ENCODE assay signal across 24 cellular contexts in genomic region chr16:4825196-4825595, GRCh38. TPM values are rescaled to one million over a fixed set of nuclear protein-coding genes. Genes with fewer than 3 reads are reported as not detected.
"Had no signal": no experiment of that assay in that cellular context is flagged by ENCODE, and none has a peak within 500 bp of the region (broad histone marks: within the 10 kb centered on the region; RNA-seq: fewer than 3 reads in every experiment).

No MANE protein-coding gene starts in this region.

- H3K9me3 ChIP-seq: thoracic aorta had no signal

- ATAC-seq: activated CD4-positive, CD25-positive, alpha-beta regulatory T cell treated with anti-CD3 and anti-CD28 coated beads, Interleukin-2, amount 50 U/mL, for 24 hours; activated CD8-positive, alpha-beta memory T cell treated with anti-CD3 and anti-CD28 coated beads, Interleukin-2, amount 10 ng/mL, durations not matched to agents 7 days and 5 days; activated CD8-positive, alpha-beta T cell treated with anti-CD3 and anti-CD28 coated beads for 36 hours had no signal

- H3K4me3 ChIP-seq: thoracic aorta had no signal

- DNase-seq: activated CD4-positive, alpha-beta T cell treated with anti-CD3 and anti-CD28 coated beads, Interleukin-2, amount 10 ng/mL, durations not matched to agents 7 days and 5 days; activated CD8-positive, alpha-beta memory T cell treated with anti-CD3 and anti-CD28 coated beads, Interleukin-2, amount 10 ng/mL, durations not matched to agents 7 days and 5 days; activated CD8-positive, alpha-beta T cell treated with anti-CD3 and anti-CD28 coated beads for 36 hours; activated gamma-delta T cell treated with Interleukin-2 at 50 U/mL for 16 hours; foreskin fibroblast; hippocampal formation; kidney glomerular epithelial cell; mesenchymal stem cell; occipital lobe; stimulated activated CD4-positive, alpha-beta T cell treated with anti-CD3 and anti-CD28 coated beads, Interleukin-2, amount 100 ng/mL, for 48 hours; stimulated activated CD8-positive, alpha-beta memory T cell treated with anti-CD3 and anti-CD28 coated beads, Interleukin-4, amount 100 ng/mL, for 48 hours; stimulated activated naive CD4-positive, alpha-beta T cell; SW 1271; T-helper 2 cell had no signal

- H3K27ac ChIP-seq: epithelial cell of prostate, thoracic aorta had no signal

RNA-seq across cellular contexts. Expression of gene SMIM22, which starts 30.0 kb away (rescaled TPM):
- total RNA-seq: activated CD4-positive, alpha-beta T cell treated with anti-CD3 and anti-CD28 coated beads, Interleukin-2, amount 10 ng/mL, durations not matched to agents 7 days and 5 days; activated CD8-positive, alpha-beta memory T cell treated with anti-CD3 and anti-CD28 coated beads, Interleukin-2, amount 10 ng/mL, durations not matched to agents 7 days and 5 days; activated CD8-positive, alpha-beta T cell treated with anti-CD3 and anti-CD28 coated beads for 36 hours; chondrocyte; fibroblast of lung; mononuclear cell; myocyte; occipital lobe; renal cortical epithelial cell; thoracic aorta had no signal

RNA-seq across cellular contexts. Expression of gene SEPTIN12, which starts 37.1 kb away (rescaled TPM):
- total RNA-seq: activated CD4-positive, alpha-beta T cell treated with anti-CD3 and anti-CD28 coated beads, Interleukin-2, amount 10 ng/mL, durations not matched to agents 7 days and 5 days; activated CD8-positive, alpha-beta memory T cell treated with anti-CD3 and anti-CD28 coated beads, Interleukin-2, amount 10 ng/mL, durations not matched to agents 7 days and 5 days; activated CD8-positive, alpha-beta T cell treated with anti-CD3 and anti-CD28 coated beads for 36 hours; bronchial epithelial cell; chondrocyte; fibroblast of lung; liver; mononuclear cell; myocyte; occipital lobe; renal cortical epithelial cell; thoracic aorta had no signal
